In the genomic region with DNA sequence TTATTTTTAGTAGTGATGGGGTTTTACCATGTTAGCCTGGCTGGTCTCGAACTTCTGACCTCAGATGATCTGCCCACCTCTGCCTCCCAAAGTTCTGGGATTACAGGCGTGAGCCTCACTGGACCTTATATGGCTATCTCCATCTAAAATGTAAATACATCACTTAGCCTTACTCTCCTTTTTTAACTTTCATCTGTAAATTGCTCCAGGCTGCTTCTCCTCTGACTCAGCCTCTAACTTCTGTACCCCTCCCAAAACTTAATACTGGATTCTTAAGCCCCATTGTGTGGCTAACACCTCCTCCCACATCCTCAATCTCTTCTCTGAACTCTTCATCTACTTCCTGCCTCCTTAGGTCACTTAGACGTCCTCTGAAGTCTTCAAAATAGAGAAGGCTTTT, we compare ENCODE assay signal across 8 cellular contexts. TPM values are rescaled to one million over a fixed set of nuclear protein-coding genes. Genes with fewer than 3 reads are reported as not detected.
DNase-seq lines count a peak whose midpoint lies in the region; ATAC-seq and TF ChIP-seq lines count a peak whose summit lies in the region.

No MANE protein-coding gene starts in this region.

- peak overlapping the region in 1 of 3 experiments; percentile 39 for H3K4me3 ChIP-seq in mammary epithelial cell (replicated peaks in 1 of 3; ENCODE audit: insufficient read depth in 1 of 3, low read depth in 2 of 3, low read length in 3 of 3)

- peaks cover 68% of the 10 kb centered on the region for H3K79me2 ChIP-seq in mammary epithelial cell (ENCODE audit: insufficient read depth, low read length)

- dilution Hi-C loops in mammary epithelial cell (cut with HindIII; ENCODE audit: low sequenced_read_pairs): no loop called here

- H3K4me2 ChIP-seq in mammary epithelial cell (ENCODE audit: insufficient read depth, low read depth, low read length): peak overlapping the region; percentile 66

- peaks cover 22% of the 10 kb centered on the region for H3K4me1 Mint-ChIP-seq in progenitor cell of endocrine pancreas (ENCODE audit: low read depth)

- intact Hi-C loops in mammary epithelial cell (cut with micrococcal nuclease): loop anchor here (5.0 to 10.0 kb wide), 2 partner anchors 38 to 150 kb away; no protein-coding TSS in a partner anchor

- no peaks in the 10 kb centered on the region for H3K27me3 ChIP-seq in mammary epithelial cell (ENCODE audit: insufficient read depth, low read length)

- H3K4me3 Mint-ChIP-seq in progenitor cell of endocrine pancreas (ENCODE audit: low read depth): no peak overlapping the region

- H3K27ac ChIP-seq in mammary epithelial cell (ENCODE audit: insufficient read depth, low read depth, low read length): peak overlapping the region; percentile 67

- DNase-seq in GM13976 (ENCODE audit: low spot score): peak; percentile 57
- peak; percentile 79 for DNase-seq in MV-4-11 (lab: John Stamatoyannopoulos, UW)
- peak; percentile 81 for DNase-seq in mammary epithelial cell
- DNase-seq in progenitor cell of endocrine pancreas (ENCODE audit: low spot score, unreplicated experiment): no peak
- no peak for DNase-seq in SHP77 treated with DMSO at 0.1 percent for 48 hours (lab: John Stamatoyannopoulos, UW)
- no peak for DNase-seq in GF-D8 (lab: John Stamatoyannopoulos, UW)
- DNase-seq in NCI-H2029 treated with DMSO at 0.1 percent for 48 hours (lab: John Stamatoyannopoulos, UW): no peak

- H3K27me3 Mint-ChIP-seq in progenitor cell of endocrine pancreas: no peaks in the 10 kb centered on the region

- no peaks in the 10 kb centered on the region for H3K9me3 ChIP-seq in mammary epithelial cell (replicated peaks; ENCODE audit: insufficient read depth, low read length)

- H3K36me3 Mint-ChIP-seq in progenitor cell of endocrine pancreas (ENCODE audit: insufficient read depth): no peaks in the 10 kb centered on the region

- H2AFZ ChIP-seq in mammary epithelial cell (ENCODE audit: low read depth, low read length): peak overlapping the region; percentile 75

- TF ChIP-seq CTCF in GM13976 (IDR thresholded peaks at IDR 0.05; ENCODE audit: borderline replicate concordance, control extremely low read depth, extremely low read depth, insufficient read depth, missing control alignments): no peak
- no peak for TF ChIP-seq CTCF in mammary epithelial cell (conservative IDR thresholded peaks at IDR 0.05 in 1 of 2, IDR thresholded peaks at IDR 0.05 in 1 of 2; ENCODE audit: extremely low read depth in 1 of 2, insufficient read depth in 1 of 2, low read depth in 1 of 2, low read length in 2 of 2)
- TF ChIP-seq CTCF in progenitor cell of endocrine pancreas (IDR thresholded peaks at IDR 0.05; ENCODE audit: unreplicated experiment): no peak

- ATAC-seq in GM18868 (IDR thresholded peaks at IDR 0.05; ENCODE audit: unreplicated experiment): no peak

- H3K27ac Mint-ChIP-seq in progenitor cell of endocrine pancreas: peak overlapping the region; percentile 33

- H3K9ac ChIP-seq in mammary epithelial cell (ENCODE audit: insufficient read depth, low read length): peak overlapping the region; percentile 34

- peaks cover 55% of the 10 kb centered on the region for H3K4me1 ChIP-seq in mammary epithelial cell (ENCODE audit: insufficient read depth, low read length)

- no TSS peak for BruUV-seq in mammary epithelial cell (replicated peaks; lab: Mats Ljungman, UMichigan)

- no peaks in the 10 kb centered on the region for H3K9me3 Mint-ChIP-seq in progenitor cell of endocrine pancreas (ENCODE audit: low read depth)

- H3K36me3 ChIP-seq in mammary epithelial cell (ENCODE audit: insufficient read depth, low read length): no peaks in the 10 kb centered on the region

- in situ Hi-C loops in GM13976 (cut with MboI; ENCODE audit: low sequenced_read_pairs, unreplicated experiment) (no loop called here), mammary epithelial cell (cut with MboI; ENCODE audit: low sequenced_read_pairs in 2 of 2) (no loop called here)

- CTCF ChIA-PET in mammary epithelial cell (lab: Charles Lee; ENCODE audit: low non-redundant PET): no interaction called here

- 17% methylated on average over 3 of the region's 3 CpGs for WGBS in mammary epithelial cell (ENCODE audit: low coverage, missing lambda C conversion rate)

- H4K20me1 ChIP-seq in mammary epithelial cell (ENCODE audit: insufficient read depth, low read length): no peaks in the 10 kb centered on the region

RNA-seq across cellular contexts. Expression of gene SNX30, which starts 4.0 kb away (rescaled TPM):
- total RNA-seq in mammary epithelial cell (10 to 100 TPM in 1 of 2 donors, 1 to 10 TPM in 1; 9.8 to 20.8 TPM), progenitor cell of endocrine pancreas (12.9 and 13.4 TPM in 2 replicates)
- polyA plus RNA-seq in mammary epithelial cell: 5.7 TPM
- 19.5 TPM for polyA minus RNA-seq in mammary epithelial cell

RNA-seq across cellular contexts. Expression of gene INIP, which starts 36.7 kb away (rescaled TPM):
- 10 to 100 TPM; 23.2 to 24.3 TPM for total RNA-seq in mammary epithelial cell
- 12.1 TPM for polyA plus RNA-seq in mammary epithelial cell
- 40.2 TPM for polyA minus RNA-seq in mammary epithelial cell
- total RNA-seq in progenitor cell of endocrine pancreas: 31.6 and 32.6 TPM in 2 replicates

Comparison
In these comparisons a context has a peak if more than half of its experiments do, and no peak if none do; other contexts are left out.
1. DNase-seq: peak in GM13976 (single experiment), MV-4-11 (single experiment) and mammary epithelial cell (single experiment); none in progenitor cell of endocrine pancreas (single experiment), SHP77 treated with DMSO at 0.1 percent for 48 hours (single experiment), GF-D8 (single experiment) and NCI-H2029 treated with DMSO at 0.1 percent for 48 hours (single experiment).